ENCODE assay signal across 1 cellular context in genomic region chr9:92486371-92486770, GRCh38.
TF ChIP-seq lines count a peak whose summit lies in the region.

No MANE protein-coding gene starts in this region.

TF ChIP-seq in GM23338, 12 proteins besides CTCF, POLR2A, EP300 and RAD21 (continued from another document):
- TF ChIP-seq, protein P1, sequence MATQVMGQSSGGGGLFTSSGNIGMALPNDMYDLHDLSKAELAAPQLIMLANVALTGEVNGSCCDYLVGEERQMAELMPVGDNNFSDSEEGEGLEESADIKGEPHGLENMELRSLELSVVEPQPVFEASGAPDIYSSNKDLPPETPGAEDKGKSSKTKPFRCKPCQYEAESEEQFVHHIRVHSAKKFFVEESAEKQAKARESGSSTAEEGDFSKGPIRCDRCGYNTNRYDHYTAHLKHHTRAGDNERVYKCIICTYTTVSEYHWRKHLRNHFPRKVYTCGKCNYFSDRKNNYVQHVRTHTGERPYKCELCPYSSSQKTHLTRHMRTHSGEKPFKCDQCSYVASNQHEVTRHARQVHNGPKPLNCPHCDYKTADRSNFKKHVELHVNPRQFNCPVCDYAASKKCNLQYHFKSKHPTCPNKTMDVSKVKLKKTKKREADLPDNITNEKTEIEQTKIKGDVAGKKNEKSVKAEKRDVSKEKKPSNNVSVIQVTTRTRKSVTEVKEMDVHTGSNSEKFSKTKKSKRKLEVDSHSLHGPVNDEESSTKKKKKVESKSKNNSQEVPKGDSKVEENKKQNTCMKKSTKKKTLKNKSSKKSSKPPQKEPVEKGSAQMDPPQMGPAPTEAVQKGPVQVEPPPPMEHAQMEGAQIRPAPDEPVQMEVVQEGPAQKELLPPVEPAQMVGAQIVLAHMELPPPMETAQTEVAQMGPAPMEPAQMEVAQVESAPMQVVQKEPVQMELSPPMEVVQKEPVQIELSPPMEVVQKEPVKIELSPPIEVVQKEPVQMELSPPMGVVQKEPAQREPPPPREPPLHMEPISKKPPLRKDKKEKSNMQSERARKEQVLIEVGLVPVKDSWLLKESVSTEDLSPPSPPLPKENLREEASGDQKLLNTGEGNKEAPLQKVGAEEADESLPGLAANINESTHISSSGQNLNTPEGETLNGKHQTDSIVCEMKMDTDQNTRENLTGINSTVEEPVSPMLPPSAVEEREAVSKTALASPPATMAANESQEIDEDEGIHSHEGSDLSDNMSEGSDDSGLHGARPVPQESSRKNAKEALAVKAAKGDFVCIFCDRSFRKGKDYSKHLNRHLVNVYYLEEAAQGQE (IDR thresholded peaks at IDR 0.05; ENCODE audit: unreplicated experiment), result no peak
- no peak for TF ChIP-seq CREB1 (CRISPR knock-in tag; IDR thresholded peaks at IDR 0.05; ENCODE audit: low read depth)
